Comparison of ENCODE assay signal across 11 cellular contexts in genomic region chr7:94696981-94697670, GRCh38. TPM values are rescaled to one million over a fixed set of nuclear protein-coding genes. Genes with fewer than 3 reads are reported as not detected.
DNase-seq lines count a peak whose midpoint lies in the region; ATAC-seq, FAIRE-seq and TF ChIP-seq lines count a peak whose summit lies in the region.
"Had no signal": no experiment of that assay in that cellular context is flagged by ENCODE, and none has a peak within 500 bp of the region (broad histone marks: within the 10 kb centered on the region; RNA-seq: fewer than 3 reads in every experiment).

No MANE protein-coding gene starts in this region.

- TF ChIP-seq POLR2A in right lobe of liver (IDR thresholded peaks at IDR 0.05) = no peak

- FAIRE-seq in HTR-8/SVneo (lab: Jason Lieb, UNC) = no peak

- H3K4me1 ChIP-seq in A673 (ENCODE audit: insufficient read depth, low read length, poor library complexity, severe bottlenecking) (peaks cover 29% of the 10 kb centered on the region), right lobe of liver (no peaks in the 10 kb centered on the region)

- POLR2A ChIA-PET in A673 (lab: Charles Lee; ENCODE audit: low non-redundant PET) = no interaction called here

- H3K36me3 ChIP-seq in A673 (ENCODE audit: insufficient read depth, low read length, poor library complexity, severe bottlenecking) = no peaks in the 10 kb centered on the region
- no peaks in the 10 kb centered on the region for H3K36me3 ChIP-seq in right lobe of liver

- WGBS in right lobe of liver (ENCODE audit: insufficient coverage, low coverage, low lambda C conversion rate, missing lambda C conversion rate) = 33% methylated on average over 1 of the region's 1 CpG

- no peaks in the 10 kb centered on the region for H3K36me3 Mint-ChIP-seq in activated T-helper 1 cell treated with anti-CD3 and anti-CD28 coated beads, Interleukin-12 subunit alpha, Interleukin-12 subunit beta, Interleukin-2, Interleukin-4 antibody, amounts not matched to agents 30 ng/mL and 10 ng/mL and 1 ng/mL, durations not matched to agents 14 hours and 24 hours and 36 hours (ENCODE audit: low read depth)

- peak overlapping the region; percentile 67 for H3K27ac ChIP-seq in A673 (ENCODE audit: low read depth, low read length, poor library complexity, severe bottlenecking)
- no peak overlapping the region for H3K27ac ChIP-seq in right lobe of liver

- CTCF ChIA-PET in A673 (lab: Charles Lee) = no interaction called here

- no TSS peak for BruUV-seq in A673 (replicated peaks; lab: Mats Ljungman, UMichigan)

- H3K4me3 ChIP-seq in A673 (ENCODE audit: low read depth, low read length, poor library complexity, severe bottlenecking) = no peak overlapping the region
- H3K4me3 ChIP-seq in right lobe of liver = no peak overlapping the region

- H3K27me3 ChIP-seq in A673 (replicated peaks; ENCODE audit: insufficient read depth, low read depth, low read length, poor library complexity) = no peaks in the 10 kb centered on the region
- H3K27me3 ChIP-seq in right lobe of liver = no peaks in the 10 kb centered on the region

- ATAC-seq in right lobe of liver = peak; percentile 94 to 100 (median 99)
- no peak for ATAC-seq in HG03025 (IDR thresholded peaks at IDR 0.05; ENCODE audit: low FRiP score, unreplicated experiment)
- ATAC-seq: left colon had no signal

- TF ChIP-seq CTCF in A673 (conservative IDR thresholded peaks at IDR 0.05; ENCODE audit: low read depth, low read length) = no peak
- no peak for TF ChIP-seq CTCF in right lobe of liver (IDR thresholded peaks at IDR 0.05)

- H3K9me3 ChIP-seq in A673 (ENCODE audit: low read depth, low read length, poor library complexity, severe bottlenecking) = peaks cover 7% of the 10 kb centered on the region
- H3K9me3 ChIP-seq in right lobe of liver = no peaks in the 10 kb centered on the region
- H3K9me3 ChIP-seq: Caco-2 had no signal

- H3K4me3 Mint-ChIP-seq in activated T-helper 1 cell treated with anti-CD3 and anti-CD28 coated beads, Interleukin-12 subunit alpha, Interleukin-12 subunit beta, Interleukin-2, Interleukin-4 antibody, amounts not matched to agents 30 ng/mL and 10 ng/mL and 1 ng/mL, durations not matched to agents 14 hours and 24 hours and 36 hours = no peak overlapping the region

- no peaks in the 10 kb centered on the region for H3K9me3 Mint-ChIP-seq in activated T-helper 1 cell treated with anti-CD3 and anti-CD28 coated beads, Interleukin-12 subunit alpha, Interleukin-12 subunit beta, Interleukin-2, Interleukin-4 antibody, amounts not matched to agents 30 ng/mL and 10 ng/mL and 1 ng/mL, durations not matched to agents 14 hours and 24 hours and 36 hours

- no peak overlapping the region for H3K27ac Mint-ChIP-seq in activated T-helper 1 cell treated with anti-CD3 and anti-CD28 coated beads, Interleukin-12 subunit alpha, Interleukin-12 subunit beta, Interleukin-2, Interleukin-4 antibody, amounts not matched to agents 30 ng/mL and 10 ng/mL and 1 ng/mL, durations not matched to agents 14 hours and 24 hours and 36 hours

- intact Hi-C loops in A673 (cut with micrococcal nuclease; ENCODE audit: unreplicated experiment) = no loop called here
- intact Hi-C loops in right lobe of liver (cut with DNase I) = no loop called here
- intact Hi-C loops in activated T-helper 1 cell treated with anti-CD3 and anti-CD28 coated beads, Interleukin-12 subunit alpha, Interleukin-12 subunit beta, Interleukin-2, Interleukin-4 antibody, amounts not matched to agents 30 ng/mL and 10 ng/mL and 1 ng/mL, durations not matched to agents 14 hours and 24 hours and 36 hours (cut with micrococcal nuclease) = no loop called here

- no peaks in the 10 kb centered on the region for H3K4me1 Mint-ChIP-seq in activated T-helper 1 cell treated with anti-CD3 and anti-CD28 coated beads, Interleukin-12 subunit alpha, Interleukin-12 subunit beta, Interleukin-2, Interleukin-4 antibody, amounts not matched to agents 30 ng/mL and 10 ng/mL and 1 ng/mL, durations not matched to agents 14 hours and 24 hours and 36 hours (ENCODE audit: low read depth)

- DNase-seq in A673 (ENCODE audit: low spot score) (peak; percentile 69), HTR-8/SVneo (ENCODE audit: insufficient read length, low spot score) (peak; percentile 21), brain pericyte (ENCODE audit: low read depth, low spot score) (peak; percentile 80), right lobe of liver (peak in 1 of 3 donors; percentile 70)
- DNase-seq in activated CD4-positive, alpha-beta T cell treated with anti-CD3 and anti-CD28 coated beads, Interleukin-2, amount 50 U/mL, for 1 hour = no peak
- no peak for DNase-seq in activated T-helper 1 cell treated with anti-CD3 and anti-CD28 coated beads, Interleukin-12 subunit alpha, Interleukin-12 subunit beta, Interleukin-2, Interleukin-4 antibody, amounts not matched to agents 30 ng/mL and 10 ng/mL and 1 ng/mL, durations not matched to agents 14 hours and 24 hours and 36 hours (ENCODE audit: low spot score)
- DNase-seq in activated CD8-positive, alpha-beta memory T cell treated with anti-CD3 and anti-CD28 coated beads for 24 hours = no peak
- DNase-seq: activated CD4-positive, alpha-beta T cell treated with anti-CD3 and anti-CD28 coated beads, Interleukin-2, amount 50 U/mL, for 4 hours had no signal

- no peaks in the 10 kb centered on the region for H3K27me3 Mint-ChIP-seq in activated T-helper 1 cell treated with anti-CD3 and anti-CD28 coated beads, Interleukin-12 subunit alpha, Interleukin-12 subunit beta, Interleukin-2, Interleukin-4 antibody, amounts not matched to agents 30 ng/mL and 10 ng/mL and 1 ng/mL, durations not matched to agents 14 hours and 24 hours and 36 hours (ENCODE audit: insufficient read depth)

RNA-seq across cellular contexts. Expression of gene SGCE, which starts 41.2 kb away (rescaled TPM):
- total RNA-seq in A673 (2021) (49.2 and 52.9 TPM in 2 replicates), right lobe of liver (10 to 100 TPM in 5 of 6 experiments, 1 to 10 TPM in 1; 4.2 to 17.8 (median 14.8) TPM)
- total RNA-seq in activated T-helper 1 cell treated with anti-CD3 and anti-CD28 coated beads, Interleukin-12 subunit alpha, Interleukin-12 subunit beta, Interleukin-2, Interleukin-4 antibody, amounts not matched to agents 30 ng/mL and 10 ng/mL and 1 ng/mL, durations not matched to agents 14 hours and 24 hours and 36 hours = 0.42 TPM in 1 of 2 replicates, not detected in the other

Comparison
In these comparisons a context has a peak if more than half of its experiments do, and no peak if none do; other contexts are left out.
1. DNase-seq: peak in A673 (single experiment), HTR-8/SVneo (single experiment) and brain pericyte (single experiment); none in activated CD4-positive, alpha-beta T cell treated with anti-CD3 and anti-CD28 coated beads, Interleukin-2, amount 50 U/mL, for 1 hour (single experiment), activated T-helper 1 cell treated with anti-CD3 and anti-CD28 coated beads, Interleukin-12 subunit alpha, Interleukin-12 subunit beta, Interleukin-2, Interleukin-4 antibody, amounts not matched to agents 30 ng/mL and 10 ng/mL and 1 ng/mL, durations not matched to agents 14 hours and 24 hours and 36 hours (single experiment) and activated CD8-positive, alpha-beta memory T cell treated with anti-CD3 and anti-CD28 coated beads for 24 hours (single experiment).